Comparison of ENCODE assay signal across 8 cellular contexts in genomic region chr2:220687231-220687843, GRCh38.
DNase-seq lines count a peak whose midpoint lies in the region; ATAC-seq lines count a peak whose summit lies in the region.

No MANE protein-coding gene starts in this region.

- H3K4me1 ChIP-seq in SJCRH30: no peaks in the 10 kb centered on the region

- no peaks in the 10 kb centered on the region; the same call in 1 of the 2 replicates for H3K36me3 ChIP-seq in SJCRH30

- H3K27me3 ChIP-seq in SJCRH30: no peaks in the 10 kb centered on the region

- no peak overlapping the region for H3K27ac ChIP-seq in SJCRH30

- intact Hi-C loops in Right ventricle myocardium inferior (cut with DNase I) (loop anchor here (1.0 to 2.0 kb wide), 2 partner anchors 413 to 886 kb away; no protein-coding TSS in a partner anchor), posterior cingulate gyrus (cut with DNase I) (loop anchor here (1.0 to 5.0 kb wide), 2 partner anchors 886 to 1280 kb away; no protein-coding TSS in a partner anchor)

- ATAC-seq in GM19452 (IDR thresholded peaks at IDR 0.05; ENCODE audit: unreplicated experiment) (peak; percentile 83), HG03558 (IDR thresholded peaks at IDR 0.05; ENCODE audit: extremely low read depth, unreplicated experiment) (peak; percentile 64), Right ventricle myocardium inferior (peak; percentile 82)

- DNase-seq in COR-L47 (lab: John Stamatoyannopoulos, UW): peak; percentile 23
- peak; percentile 41 to 71 for DNase-seq in SJCRH30
- DNase-seq in activated naive CD4-positive, alpha-beta T cell treated with anti-CD3 and anti-CD28 coated beads, Interleukin-2, amount 50 U/mL, for 16 hours: peak; percentile 60
- peak; percentile 75 for DNase-seq in Right ventricle myocardium inferior (ENCODE audit: missing footprints)
- peak; percentile 45 to 92 (median 71) for DNase-seq in posterior cingulate gyrus
- DNase-seq in ureter (ENCODE audit: low spot score): peak; percentile 74

- no peaks in the 10 kb centered on the region for H3K9me3 ChIP-seq in SJCRH30 (replicated peaks)

- no peak overlapping the region for H3K4me3 ChIP-seq in SJCRH30

Comparison
In these comparisons a context has a peak if more than half of its experiments do, and no peak if none do; other contexts are left out.
1. DNase-seq: peak in every context shown above with its lines; median percentile 75 in Right ventricle myocardium inferior; 74 in ureter; 71 in posterior cingulate gyrus; 60 in activated naive CD4-positive, alpha-beta T cell treated with anti-CD3 and anti-CD28 coated beads, Interleukin-2, amount 50 U/mL, for 16 hours; 56 in SJCRH30; 23 in COR-L47.